13 cellular contexts compared by ENCODE assay signal in the genomic region with DNA sequence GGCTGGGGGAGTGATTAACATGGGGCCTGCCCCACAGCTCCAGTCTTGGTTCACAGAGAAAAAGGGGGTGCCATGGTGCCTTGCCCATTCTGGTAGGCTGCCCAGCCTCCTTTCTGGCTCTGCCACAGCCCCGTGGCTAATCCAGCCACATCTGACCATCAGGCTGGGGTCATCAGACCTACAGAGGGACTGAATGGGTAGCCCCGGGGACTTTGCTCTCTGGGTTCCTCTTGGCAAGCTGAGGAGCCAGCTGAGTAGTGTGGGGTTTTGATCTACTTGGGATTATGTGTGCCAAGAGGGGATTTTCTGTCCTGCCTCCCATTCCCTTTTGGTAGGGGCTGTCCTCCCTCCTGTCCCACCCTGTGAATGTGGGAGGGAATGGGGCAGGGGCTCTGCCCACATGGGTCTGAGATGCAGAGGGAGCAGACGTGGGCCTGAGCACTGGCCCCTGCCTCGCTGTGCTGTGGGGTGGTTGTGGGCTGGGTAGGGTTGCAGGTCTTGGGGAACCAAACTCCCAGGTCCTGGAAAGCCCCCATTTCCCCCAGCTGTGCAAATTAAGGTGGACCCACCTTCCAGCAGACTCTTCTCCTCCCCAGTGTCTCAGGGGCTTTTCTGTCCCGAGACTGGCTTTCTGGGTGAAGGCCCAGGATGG. TPM values are rescaled to one million over a fixed set of nuclear protein-coding genes. Genes with fewer than 3 reads are reported as not detected.
A peak's percentile ranks its signal among the peaks of the same experiment; 100 is the strongest.
DNase-seq lines count a peak whose midpoint lies in the region; ATAC-seq and FAIRE-seq lines count a peak whose summit lies in the region.
"Had no signal": no experiment of that assay in that cellular context is flagged by ENCODE, and none has a peak within 500 bp of the region (broad histone marks: within the 10 kb centered on the region; RNA-seq: fewer than 3 reads in every experiment).

No MANE protein-coding gene starts in this region.

- peaks cover 78% of the 10 kb centered on the region for H3K4me1 Mint-ChIP-seq in activated CD4-positive, alpha-beta T cell treated with anti-CD3 and anti-CD28 coated beads, Interleukin-2, amount 10 ng/mL, durations not matched to agents 24 days and 14 days
- H3K4me1 Mint-ChIP-seq in activated CD8-positive, alpha-beta T cell treated with anti-CD3 and anti-CD28 coated beads, Interleukin-2, amount 10 ng/mL, durations not matched to agents 7 days and 5 days (ENCODE audit: low read depth), result peaks cover 60% of the 10 kb centered on the region
- H3K4me1 Mint-ChIP-seq in stimulated activated naive B cell treated with anti-CD40 and anti-IgM and Interleukin-4, amounts not matched to agents 10 μg/mL and 1 μg/mL and 100 μg/mL, for 72 hours, result peaks cover 84 to 99% of the 10 kb centered on the region in 2 donors

- no peak for FAIRE-seq in small intestine (lab: Jason Lieb, UNC)
- FAIRE-seq: A549 had no signal

- CTCF ChIA-PET in activated CD8-positive, alpha-beta T cell treated with anti-CD3 and anti-CD28 coated beads, Interleukin-2, amount 10 ng/mL, durations not matched to agents 7 days and 5 days (lab: Charles Lee), result interaction anchor here (0.7 to 2.4 kb wide), 8 partner anchors 10 to 74 kb away, joined by 3 to 7 read pairs (median 4); a partner anchor contains a TSS

- H3K36me3 ChIP-seq in small intestine (ENCODE audit: control insufficient read depth in 2 of 2, insufficient read depth in 2 of 2, low read length in 2 of 2), result no peaks in the 10 kb centered on the region

- no peaks in the 10 kb centered on the region for H3K27me3 Mint-ChIP-seq in activated CD4-positive, alpha-beta T cell treated with anti-CD3 and anti-CD28 coated beads, Interleukin-2, amount 10 ng/mL, durations not matched to agents 24 days and 14 days
- H3K27me3 Mint-ChIP-seq in activated CD8-positive, alpha-beta T cell treated with anti-CD3 and anti-CD28 coated beads, Interleukin-2, amount 10 ng/mL, durations not matched to agents 7 days and 5 days (ENCODE audit: low read depth), result no peaks in the 10 kb centered on the region
- H3K27me3 Mint-ChIP-seq in stimulated activated naive B cell treated with anti-CD40 and anti-IgM and Interleukin-4, amounts not matched to agents 10 μg/mL and 1 μg/mL and 100 μg/mL, for 72 hours, result no peaks in the 10 kb centered on the region
- H3K27me3 Mint-ChIP-seq: natural killer cell treated with Interleukin-12 subunit alpha and Interleukin-12 subunit beta and Interleukin-15 and Interleukin-18, amount 100 ng/mL, for 72 hours had no signal

- peak; percentile 2 for ATAC-seq in HG02678 (IDR thresholded peaks at IDR 0.05; ENCODE audit: unreplicated experiment)
- no peak for ATAC-seq in activated CD8-positive, alpha-beta T cell treated with anti-CD3 and anti-CD28 coated beads, Interleukin-2, amount 10 ng/mL, durations not matched to agents 7 days and 5 days
- no peak for ATAC-seq in stimulated activated naive B cell treated with anti-CD40 and anti-IgM and Interleukin-4, amounts not matched to agents 10 μg/mL and 1 μg/mL and 100 μg/mL, for 72 hours (replicated peaks)
- ATAC-seq: A549 had no signal

- no peaks in the 10 kb centered on the region for H3K9me3 ChIP-seq in small intestine (ENCODE audit: control insufficient read depth, low read depth)
- H3K9me3 ChIP-seq: A549 had no signal

- H3K36me3 Mint-ChIP-seq in activated CD4-positive, alpha-beta T cell treated with anti-CD3 and anti-CD28 coated beads, Interleukin-2, amount 10 ng/mL, durations not matched to agents 24 days and 14 days (ENCODE audit: low read depth), result peaks cover 71% of the 10 kb centered on the region
- H3K36me3 Mint-ChIP-seq in activated CD8-positive, alpha-beta T cell treated with anti-CD3 and anti-CD28 coated beads, Interleukin-2, amount 10 ng/mL, durations not matched to agents 7 days and 5 days (ENCODE audit: low read depth), result peaks cover 18% of the 10 kb centered on the region
- peaks cover 45 to 80% of the 10 kb centered on the region in 2 donors for H3K36me3 Mint-ChIP-seq in stimulated activated naive B cell treated with anti-CD40 and anti-IgM and Interleukin-4, amounts not matched to agents 10 μg/mL and 1 μg/mL and 100 μg/mL, for 72 hours
- H3K36me3 Mint-ChIP-seq: natural killer cell treated with Interleukin-12 subunit alpha and Interleukin-12 subunit beta and Interleukin-15 and Interleukin-18, amount 100 ng/mL, for 72 hours had no signal

- H3K4me3 ChIP-seq in small intestine (ENCODE audit: low read depth in 1 of 2, low read length in 2 of 2), result no peak overlapping the region
- H3K4me3 ChIP-seq: A549 had no signal

- intact Hi-C loops in activated CD4-positive, alpha-beta T cell treated with anti-CD3 and anti-CD28 coated beads, Interleukin-2, amount 10 ng/mL, durations not matched to agents 24 days and 14 days (cut with micrococcal nuclease), result loop anchor here (1.0 kb wide), 1 partner anchor 32 kb away; a partner anchor contains a TSS

- peak overlapping the region; percentile 75 for H3K4me3 Mint-ChIP-seq in activated CD4-positive, alpha-beta T cell treated with anti-CD3 and anti-CD28 coated beads, Interleukin-2, amount 10 ng/mL, durations not matched to agents 24 days and 14 days
- peak overlapping the region; percentile 50 for H3K4me3 Mint-ChIP-seq in activated CD8-positive, alpha-beta T cell treated with anti-CD3 and anti-CD28 coated beads, Interleukin-2, amount 10 ng/mL, durations not matched to agents 7 days and 5 days
- peak overlapping the region; percentile 50 to 78 for H3K4me3 Mint-ChIP-seq in stimulated activated naive B cell treated with anti-CD40 and anti-IgM and Interleukin-4, amounts not matched to agents 10 μg/mL and 1 μg/mL and 100 μg/mL, for 72 hours

- H3K4me1 ChIP-seq in small intestine (ENCODE audit: control insufficient read depth in 2 of 2, insufficient read depth in 1 of 2, low read depth in 1 of 2, low read length in 1 of 2), result peaks cover 0 to 7% of the 10 kb centered on the region in 2 donors

- H3K27ac ChIP-seq in small intestine (ENCODE audit: low read depth in 1 of 2, low read length in 1 of 2), result no peak overlapping the region
- H3K27ac ChIP-seq: A549, VCaP had no signal

- POLR2A ChIA-PET in activated CD8-positive, alpha-beta T cell treated with anti-CD3 and anti-CD28 coated beads, Interleukin-2, amount 10 ng/mL, durations not matched to agents 7 days and 5 days (lab: Charles Lee), result interaction anchor here (0.9 to 2.8 kb wide), 6 partner anchors 10 to 1207 kb away, joined by 3 to 15 read pairs (median 4); a partner anchor contains a TSS

- no peak for DNase-seq in activated CD4-positive, alpha-beta T cell treated with anti-CD3 and anti-CD28 coated beads, Interleukin-2, amount 10 ng/mL, durations not matched to agents 24 days and 14 days
- DNase-seq in activated CD4-positive, alpha-beta T cell treated with anti-CD3 and anti-CD28 coated beads for 48 hours, result no peak
- no peak for DNase-seq in activated CD8-positive, alpha-beta T cell treated with anti-CD3 and anti-CD28 coated beads, Interleukin-2, amount 10 ng/mL, durations not matched to agents 7 days and 5 days
- DNase-seq in stimulated activated naive B cell treated with anti-CD40 and anti-IgM and Interleukin-4, amounts not matched to agents 10 μg/mL and 1 μg/mL and 100 μg/mL, for 72 hours, result no peak
- DNase-seq in small intestine, result no peak
- DNase-seq in NCI-H2107 treated with DMSO at 0.1 percent for 48 hours (lab: John Stamatoyannopoulos, UW; ENCODE audit: unreplicated experiment), result no peak
- DNase-seq in NCI-H2227 (lab: John Stamatoyannopoulos, UW; ENCODE audit: unreplicated experiment), result no peak
- DNase-seq: NCI-H1417, trophoblast cell had no signal

- no peaks in the 10 kb centered on the region for H3K27me3 ChIP-seq in small intestine (ENCODE audit: control insufficient read depth in 2 of 2, insufficient read depth in 2 of 2, low read length in 2 of 2)

- no peaks in the 10 kb centered on the region for H3K9me3 Mint-ChIP-seq in activated CD4-positive, alpha-beta T cell treated with anti-CD3 and anti-CD28 coated beads, Interleukin-2, amount 10 ng/mL, durations not matched to agents 24 days and 14 days
- no peaks in the 10 kb centered on the region for H3K9me3 Mint-ChIP-seq in activated CD8-positive, alpha-beta T cell treated with anti-CD3 and anti-CD28 coated beads, Interleukin-2, amount 10 ng/mL, durations not matched to agents 7 days and 5 days (ENCODE audit: insufficient read depth)
- no peaks in the 10 kb centered on the region for H3K9me3 Mint-ChIP-seq in stimulated activated naive B cell treated with anti-CD40 and anti-IgM and Interleukin-4, amounts not matched to agents 10 μg/mL and 1 μg/mL and 100 μg/mL, for 72 hours
- H3K9me3 Mint-ChIP-seq: natural killer cell treated with Interleukin-12 subunit alpha and Interleukin-12 subunit beta and Interleukin-15 and Interleukin-18, amount 100 ng/mL, for 72 hours had no signal

- WGBS in small intestine, 3 donors, result 57 to 71% (median 66%) methylated on average over 5 of the region's 5 CpGs

- H3K27ac Mint-ChIP-seq in activated CD4-positive, alpha-beta T cell treated with anti-CD3 and anti-CD28 coated beads, Interleukin-2, amount 10 ng/mL, durations not matched to agents 24 days and 14 days, result peak overlapping the region; percentile 96
- H3K27ac Mint-ChIP-seq in activated CD8-positive, alpha-beta T cell treated with anti-CD3 and anti-CD28 coated beads, Interleukin-2, amount 10 ng/mL, durations not matched to agents 7 days and 5 days, result peak overlapping the region; percentile 90
- H3K27ac Mint-ChIP-seq in stimulated activated naive B cell treated with anti-CD40 and anti-IgM and Interleukin-4, amounts not matched to agents 10 μg/mL and 1 μg/mL and 100 μg/mL, for 72 hours, result peak overlapping the region; percentile 80

RNA-seq across cellular contexts. Expression of a gene that starts 32.0 kb away (rescaled TPM):
- total RNA-seq in activated CD4-positive, alpha-beta T cell treated with anti-CD3 and anti-CD28 coated beads, Interleukin-2, amount 10 ng/mL, durations not matched to agents 24 days and 14 days, result 448 and 469 TPM in 2 replicates
- total RNA-seq in activated CD8-positive, alpha-beta T cell treated with anti-CD3 and anti-CD28 coated beads, Interleukin-2, amount 10 ng/mL, durations not matched to agents 7 days and 5 days, result 10 to 100 TPM; 68.2 to 72.9 TPM
- 10 to 100 TPM; 24.2 to 89.2 (median 50.5) TPM for polyA plus RNA-seq in small intestine
